ENCODE assay signal across 1 cellular context in genomic region chr6:28266962-28267694, GRCh38.
A peak's percentile ranks its signal among the peaks of the same experiment; 100 is the strongest.
TF ChIP-seq lines count a peak whose summit lies in the region.

Gene ZSCAN26 (plus strand): TSS chr6:28267143. CDS start chr6:28271920, 4,777 bp downstream.

TF ChIP-seq in HepG2, 621 proteins besides CTCF, POLR2A, EP300 and RAD21 (continued from another document and continues in another):
- TF ChIP-seq RNF219 (CRISPR knock-in tag; IDR thresholded peaks at IDR 0.05) (no peak), SNAPC4 (CRISPR knock-in tag; IDR thresholded peaks at IDR 0.05) (no peak), ZFP90 (CRISPR knock-in tag; IDR thresholded peaks at IDR 0.05; ENCODE audit: borderline replicate concordance) (peak; percentile 87; the same call in 1 of the 2 replicates), ZNF101 (CRISPR knock-in tag; IDR thresholded peaks at IDR 0.05; ENCODE audit: borderline replicate concordance, low read depth) (no peak), NONO (IDR thresholded peaks at IDR 0.05) (no peak), NONO (CRISPR knock-in tag; conservative IDR thresholded peaks at IDR 0.05) (peak; percentile 86), DNMT1 (CRISPR knock-in tag; IDR thresholded peaks at IDR 0.05) (no peak), HDAC1 (CRISPR knock-in tag; IDR thresholded peaks at IDR 0.05) (peak; percentile 91), FOSL2 (CRISPR knock-in tag; IDR thresholded peaks at IDR 0.05) (peak; percentile 68), TCF12 (IDR thresholded peaks at IDR 0.05) (no peak), TCF12 (CRISPR knock-in tag; IDR thresholded peaks at IDR 0.05) (no peak), MAZ (IDR thresholded peaks at IDR 0.05; ENCODE audit: borderline replicate concordance, low read depth, low read length) (no peak), MAZ (CRISPR knock-in tag; IDR thresholded peaks at IDR 0.05; ENCODE audit: low read depth) (0 out of 2 replicates have a peak, but pooled peaks have one; percentile 29), ERF (CRISPR knock-in tag; IDR thresholded peaks at IDR 0.05) (peak; percentile 97), ZNF124 (CRISPR knock-in tag; IDR thresholded peaks at IDR 0.05) (no peak; the same call in 1 of the 2 replicates), PHF8 (CRISPR knock-in tag; IDR thresholded peaks at IDR 0.05) (peak; percentile 100), KDM2A (CRISPR knock-in tag; IDR thresholded peaks at IDR 0.05; ENCODE audit: borderline replicate concordance, low read depth) (peak; percentile 98), RBM22 (optimal IDR thresholded peaks at IDR 0.05; ENCODE audit: low read length) (no peak), HCFC1 (IDR thresholded peaks at IDR 0.05; ENCODE audit: low read depth, low read length) (no peak), MAFF (IDR thresholded peaks at IDR 0.05; ENCODE audit: low read depth, low read length) (0 out of 2 replicates have a peak, but pooled peaks have one; percentile 16), ZNF136 (CRISPR knock-in tag; IDR thresholded peaks at IDR 0.05; ENCODE audit: low read depth) (peak; percentile 83; the same call in 1 of the 2 replicates), ZBTB21 (CRISPR knock-in tag; IDR thresholded peaks at IDR 0.05) (no peak), PHF20 (CRISPR knock-in tag; IDR thresholded peaks at IDR 0.05) (peak; percentile 92), ZFY (CRISPR knock-in tag; IDR thresholded peaks at IDR 0.05) (peak; percentile 100), GMEB2 (CRISPR knock-in tag; IDR thresholded peaks at IDR 0.05; ENCODE audit: low read depth) (0 out of 2 replicates have a peak, but pooled peaks have one; percentile 16), CHCHD3 (CRISPR knock-in tag; IDR thresholded peaks at IDR 0.05) (no peak), ZNF589 (CRISPR knock-in tag; conservative IDR thresholded peaks at IDR 0.05) (no peak), PLSCR1 (CRISPR knock-in tag; IDR thresholded peaks at IDR 0.05; ENCODE audit: borderline replicate concordance) (no peak), HDAC2 (CRISPR knock-in tag; IDR thresholded peaks at IDR 0.05) (peak; percentile 75), TRAFD1 (CRISPR knock-in tag; IDR thresholded peaks at IDR 0.05; ENCODE audit: borderline replicate concordance) (0 out of 2 replicates have a peak, but pooled peaks have one; percentile 61), HMGA1 (CRISPR knock-in tag; conservative IDR thresholded peaks at IDR 0.05) (no peak), PAF1 (CRISPR knock-in tag; IDR thresholded peaks at IDR 0.05) (no peak), RCOR2 (CRISPR knock-in tag; IDR thresholded peaks at IDR 0.05) (0 out of 2 replicates have a peak, but pooled peaks have one; percentile 58), PTBP1 (IDR thresholded peaks at IDR 0.05; ENCODE audit: low read depth, low read length, poor library complexity, severe bottlenecking) (peak; percentile 63), LBX2 (CRISPR knock-in tag; IDR thresholded peaks at IDR 0.05; ENCODE audit: borderline replicate concordance) (0 out of 2 replicates have a peak, but pooled peaks have one; percentile 42), XBP1 (CRISPR knock-in tag; IDR thresholded peaks at IDR 0.05) (no peak), KDM3A (CRISPR knock-in tag; IDR thresholded peaks at IDR 0.05; ENCODE audit: low read depth) (peak; percentile 86; the same call in 1 of the 2 replicates), ZNF550 (CRISPR knock-in tag; IDR thresholded peaks at IDR 0.05; ENCODE audit: borderline replicate concordance) (peak; percentile 86; the same call in 1 of the 2 replicates), ATF3 (CRISPR knock-in tag; IDR thresholded peaks at IDR 0.05) (peak; percentile 71; the same call in 1 of the 2 replicates), WIZ (CRISPR knock-in tag; IDR thresholded peaks at IDR 0.05) (no peak; the same call in 1 of the 2 replicates), ZNF251 (CRISPR knock-in tag; IDR thresholded peaks at IDR 0.05) (no peak), ZNF12 (CRISPR knock-in tag; IDR thresholded peaks at IDR 0.05) (0 out of 2 replicates have a peak, but pooled peaks have one; percentile 82), ZBTB3 (CRISPR knock-in tag; IDR thresholded peaks at IDR 0.05; ENCODE audit: borderline replicate concordance, low read depth) (0 out of 2 replicates have a peak, but pooled peaks have one; percentile 18), PHF21A (CRISPR knock-in tag; IDR thresholded peaks at IDR 0.05) (peak; percentile 82; the same call in 1 of the 2 replicates), ZZZ3 (CRISPR knock-in tag; IDR thresholded peaks at IDR 0.05; ENCODE audit: borderline replicate concordance) (peak; percentile 87; the same call in 1 of the 2 replicates), NFKB2 (CRISPR knock-in tag; IDR thresholded peaks at IDR 0.05; ENCODE audit: borderline replicate concordance) (peak; percentile 98; the same call in 1 of the 2 replicates), ZNF772 (CRISPR knock-in tag; IDR thresholded peaks at IDR 0.05) (peak; percentile 67; the same call in 1 of the 2 replicates), ZNF879 (CRISPR knock-in tag; IDR thresholded peaks at IDR 0.05) (no peak; the same call in 1 of the 2 replicates), ZBTB49 (CRISPR knock-in tag; IDR thresholded peaks at IDR 0.05; ENCODE audit: borderline replicate concordance) (peak; percentile 64; the same call in 1 of the 2 replicates), NFYB (CRISPR knock-in tag; IDR thresholded peaks at IDR 0.05) (0 out of 2 replicates have a peak, but pooled peaks have one; percentile 29), ZBTB1 (CRISPR knock-in tag; IDR thresholded peaks at IDR 0.05; ENCODE audit: borderline replicate concordance) (peak; percentile 79; the same call in 1 of the 2 replicates), ZNF639 (CRISPR knock-in tag; conservative IDR thresholded peaks at IDR 0.05) (peak; percentile 73)
